9 cellular contexts compared by ENCODE assay signal in genomic region chr15:48855501-48856440, GRCh38. TPM values are rescaled to one million over a fixed set of nuclear protein-coding genes. Genes with fewer than 3 reads are reported as not detected.
A peak's percentile ranks its signal among the peaks of the same experiment; 100 is the strongest.
DNase-seq lines count a peak whose midpoint lies in the region; ATAC-seq and TF ChIP-seq lines count a peak whose summit lies in the region.
"Had no signal": no experiment of that assay in that cellular context is flagged by ENCODE, and none has a peak within 500 bp of the region (broad histone marks: within the 10 kb centered on the region; RNA-seq: fewer than 3 reads in every experiment).

No MANE protein-coding gene starts in this region.

- no peak overlapping the region for H2BK120ac ChIP-seq in trophoblast cell (ENCODE audit: insufficient read depth, low read length, poor library complexity)

- H3K27me3 Mint-ChIP-seq in activated CD4-positive, alpha-beta T cell treated with anti-CD3 and anti-CD28 coated beads, Interleukin-2, amount 10 ng/mL, durations not matched to agents 7 days and 5 days, result peaks cover 36% of the 10 kb centered on the region
- peaks cover 39% of the 10 kb centered on the region for H3K27me3 Mint-ChIP-seq in activated CD8-positive, alpha-beta T cell treated with anti-CD3 and anti-CD28 coated beads, Interleukin-2, amount 10 ng/mL, durations not matched to agents 7 days and 5 days (ENCODE audit: low read depth)

- peak in 1 of 11 experiments; percentile 32 for TF ChIP-seq CTCF in spleen (IDR thresholded peaks at IDR 0.05 in 8 of 11, conservative IDR thresholded peaks at IDR 0.05 in 3 of 11)

- H2BK12ac ChIP-seq in trophoblast cell (ENCODE audit: low read length), result no peak overlapping the region

- peaks cover 7% of the 10 kb centered on the region for H3K4me1 Mint-ChIP-seq in activated CD4-positive, alpha-beta T cell treated with anti-CD3 and anti-CD28 coated beads, Interleukin-2, amount 10 ng/mL, durations not matched to agents 7 days and 5 days
- peaks cover 8% of the 10 kb centered on the region for H3K4me1 Mint-ChIP-seq in activated CD8-positive, alpha-beta T cell treated with anti-CD3 and anti-CD28 coated beads, Interleukin-2, amount 10 ng/mL, durations not matched to agents 7 days and 5 days (ENCODE audit: low read depth)
- H3K4me1 Mint-ChIP-seq: memory B cell had no signal

- no peaks in the 10 kb centered on the region for H3K9me3 Mint-ChIP-seq in activated CD4-positive, alpha-beta T cell treated with anti-CD3 and anti-CD28 coated beads, Interleukin-2, amount 10 ng/mL, durations not matched to agents 7 days and 5 days
- H3K9me3 Mint-ChIP-seq in activated CD8-positive, alpha-beta T cell treated with anti-CD3 and anti-CD28 coated beads, Interleukin-2, amount 10 ng/mL, durations not matched to agents 7 days and 5 days (ENCODE audit: insufficient read depth), result no peaks in the 10 kb centered on the region

- no peak overlapping the region for H3K18ac ChIP-seq in trophoblast cell (ENCODE audit: low read length)

- DNase-seq in GM03348 (ENCODE audit: low spot score), result peak; percentile 39
- peak; percentile 32 for DNase-seq in NCI-H526 treated with DMSO at 0.1 percent for 48 hours (lab: John Stamatoyannopoulos, UW)
- DNase-seq in erythroblast (lab: John Stamatoyannopoulos, UW), result peak; percentile 24 to 46
- peak; percentile 42 to 77 for DNase-seq in trophoblast cell
- DNase-seq in activated CD4-positive, alpha-beta T cell treated with anti-CD3 and anti-CD28 coated beads, Interleukin-2, amount 10 ng/mL, durations not matched to agents 7 days and 5 days, result no peak
- no peak for DNase-seq in activated CD8-positive, alpha-beta T cell treated with anti-CD3 and anti-CD28 coated beads, Interleukin-2, amount 10 ng/mL, durations not matched to agents 7 days and 5 days
- no peak for DNase-seq in spleen

- H3K4me3 ChIP-seq in trophoblast cell (ENCODE audit: low read depth, low read length) (no peak overlapping the region), spleen (no peak overlapping the region)

- no peak overlapping the region for H2AFZ ChIP-seq in trophoblast cell (ENCODE audit: insufficient read depth, low read length, poor library complexity)

- no CpG with 5 or more reads among the region's 6 CpGs for WGBS in trophoblast cell (ENCODE audit: extremely low coverage, insufficient coverage, insufficient read length)
- 44 to 61% (median 48%) methylated on average over 6 of the region's 6 CpGs for WGBS in spleen, 5 donors

- no peak overlapping the region for H3K14ac ChIP-seq in trophoblast cell (ENCODE audit: low read length)

- intact Hi-C loops in spleen (cut with DNase I; ENCODE audit: low total_unique reads), result no loop called here

- TF ChIP-seq POLR2A in erythroblast (IDR thresholded peaks at IDR 0.05; ENCODE audit: low read length) (no peak), spleen (IDR thresholded peaks at IDR 0.05) (no peak)

- no peak overlapping the region for H4K91ac ChIP-seq in trophoblast cell (ENCODE audit: low read depth, low read length)

- no peak overlapping the region for H3K4me2 ChIP-seq in trophoblast cell (ENCODE audit: low read length)

- no peak overlapping the region for H3K4ac ChIP-seq in trophoblast cell (ENCODE audit: low read depth, low read length)

- no peak overlapping the region for H2AK5ac ChIP-seq in trophoblast cell (ENCODE audit: low read length)

- no peak overlapping the region for H4K12ac ChIP-seq in trophoblast cell (ENCODE audit: low read depth, low read length)

- CTCF ChIA-PET in activated CD4-positive, alpha-beta T cell treated with anti-CD3 and anti-CD28 coated beads, Interleukin-2, amount 10 ng/mL, durations not matched to agents 7 days and 5 days (lab: Charles Lee), result interaction anchor here (0.7 to 1.4 kb wide), 3 partner anchors 110 to 524 kb away, joined by 3 to 5 read pairs (median 4); no protein-coding TSS in a partner anchor
- CTCF ChIA-PET in activated CD8-positive, alpha-beta T cell treated with anti-CD3 and anti-CD28 coated beads, Interleukin-2, amount 10 ng/mL, durations not matched to agents 7 days and 5 days (lab: Charles Lee), result interaction anchor here (1.2 kb wide), 1 partner anchor 290 kb away, joined by 3 read pairs; no protein-coding TSS in a partner anchor

- H3K9ac ChIP-seq in trophoblast cell (ENCODE audit: low read length), result no peak overlapping the region

- no peaks in the 10 kb centered on the region for H3K79me2 ChIP-seq in trophoblast cell (ENCODE audit: control insufficient read depth, insufficient read depth, low read length, poor library complexity)

- no peak for ATAC-seq in HG02623 (IDR thresholded peaks at IDR 0.05; ENCODE audit: unreplicated experiment)
- no peak for ATAC-seq in activated CD8-positive, alpha-beta T cell treated with anti-CD3 and anti-CD28 coated beads, Interleukin-2, amount 10 ng/mL, durations not matched to agents 7 days and 5 days

- POLR2A ChIA-PET in activated CD4-positive, alpha-beta T cell treated with anti-CD3 and anti-CD28 coated beads, Interleukin-2, amount 10 ng/mL, durations not matched to agents 7 days and 5 days (lab: Charles Lee), result no interaction called here
- POLR2A ChIA-PET in activated CD8-positive, alpha-beta T cell treated with anti-CD3 and anti-CD28 coated beads, Interleukin-2, amount 10 ng/mL, durations not matched to agents 7 days and 5 days (lab: Charles Lee), result no interaction called here

- H2BK5ac ChIP-seq in trophoblast cell (ENCODE audit: low read depth, low read length, poor library complexity), result no peak overlapping the region

- H3K4me1 ChIP-seq in trophoblast cell (ENCODE audit: control insufficient read depth in 1 of 2, insufficient read depth in 2 of 2, low read length in 2 of 2), result peaks cover 0 to 4% of the 10 kb centered on the region in 2 experiments
- no peaks in the 10 kb centered on the region for H3K4me1 ChIP-seq in spleen

- no peak overlapping the region for H4K8ac ChIP-seq in trophoblast cell (ENCODE audit: low read depth, low read length)

- no peaks in the 10 kb centered on the region for H3K79me1 ChIP-seq in trophoblast cell (ENCODE audit: low read length)

- H3K27me3 ChIP-seq in trophoblast cell (ENCODE audit: insufficient read depth, low read length) (no peaks in the 10 kb centered on the region), spleen (replicated peaks in 1 of 7) (no peaks in the 10 kb centered on the region)

- H3K9me3 ChIP-seq in trophoblast cell (ENCODE audit: insufficient read depth, low read depth, low read length) (no peaks in the 10 kb centered on the region), spleen (no peaks in the 10 kb centered on the region)

- H3K23ac ChIP-seq in trophoblast cell (ENCODE audit: low read length), result no peak overlapping the region

- no peak overlapping the region for H3K4me3 Mint-ChIP-seq in activated CD4-positive, alpha-beta T cell treated with anti-CD3 and anti-CD28 coated beads, Interleukin-2, amount 10 ng/mL, durations not matched to agents 7 days and 5 days
- no peak overlapping the region for H3K4me3 Mint-ChIP-seq in activated CD8-positive, alpha-beta T cell treated with anti-CD3 and anti-CD28 coated beads, Interleukin-2, amount 10 ng/mL, durations not matched to agents 7 days and 5 days
- H3K4me3 Mint-ChIP-seq: memory B cell had no signal

- H3K27ac ChIP-seq in trophoblast cell (ENCODE audit: low read depth, low read length) (no peak overlapping the region), spleen (no peak overlapping the region)

- no peaks in the 10 kb centered on the region for H3K36me3 ChIP-seq in trophoblast cell (ENCODE audit: control insufficient read depth in 1 of 2, insufficient read depth in 2 of 2, low read length in 2 of 2)
- no peaks in the 10 kb centered on the region for H3K36me3 ChIP-seq in spleen

- H3K27ac Mint-ChIP-seq in activated CD4-positive, alpha-beta T cell treated with anti-CD3 and anti-CD28 coated beads, Interleukin-2, amount 10 ng/mL, durations not matched to agents 7 days and 5 days, result no peak overlapping the region
- H3K27ac Mint-ChIP-seq in activated CD8-positive, alpha-beta T cell treated with anti-CD3 and anti-CD28 coated beads, Interleukin-2, amount 10 ng/mL, durations not matched to agents 7 days and 5 days, result no peak overlapping the region
- H3K27ac Mint-ChIP-seq: memory B cell had no signal

- no peaks in the 10 kb centered on the region for H3K36me3 Mint-ChIP-seq in activated CD4-positive, alpha-beta T cell treated with anti-CD3 and anti-CD28 coated beads, Interleukin-2, amount 10 ng/mL, durations not matched to agents 7 days and 5 days (ENCODE audit: low read depth)
- H3K36me3 Mint-ChIP-seq in activated CD8-positive, alpha-beta T cell treated with anti-CD3 and anti-CD28 coated beads, Interleukin-2, amount 10 ng/mL, durations not matched to agents 7 days and 5 days (ENCODE audit: low read depth), result no peaks in the 10 kb centered on the region
- H3K36me3 Mint-ChIP-seq: memory B cell had no signal

RNA-seq across cellular contexts. Expression of gene EID1, which starts 22.2 kb away (rescaled TPM):
- polyA plus RNA-seq in trophoblast cell (2013), result 78.6 and 80.1 TPM in 2 replicates
- 10 to 100 TPM; 83.8 to 84.0 TPM for total RNA-seq in activated CD4-positive, alpha-beta T cell treated with anti-CD3 and anti-CD28 coated beads, Interleukin-2, amount 10 ng/mL, durations not matched to agents 7 days and 5 days
- total RNA-seq in activated CD8-positive, alpha-beta T cell treated with anti-CD3 and anti-CD28 coated beads, Interleukin-2, amount 10 ng/mL, durations not matched to agents 7 days and 5 days, result 10 to 100 TPM; 85.3 to 89.5 TPM
- total RNA-seq in spleen, result 100 to 1,000 TPM in 4 of 7 donors, 10 to 100 TPM in 3; 68.4 to 171 (median 107) TPM
- 100 to 1,000 TPM; 107 to 132 (median 123) TPM for polyA plus RNA-seq in spleen

RNA-seq across cellular contexts. Expression of gene CEP152, which starts 44.9 kb away (rescaled TPM):
- 4.2 and 4.9 TPM in 2 replicates for polyA plus RNA-seq in trophoblast cell (2013)
- total RNA-seq in activated CD4-positive, alpha-beta T cell treated with anti-CD3 and anti-CD28 coated beads, Interleukin-2, amount 10 ng/mL, durations not matched to agents 7 days and 5 days, result 10 to 100 TPM; 36.2 to 38.0 TPM
- total RNA-seq in activated CD8-positive, alpha-beta T cell treated with anti-CD3 and anti-CD28 coated beads, Interleukin-2, amount 10 ng/mL, durations not matched to agents 7 days and 5 days, result 10 to 100 TPM; 39.6 to 40.0 TPM
- total RNA-seq in spleen, result 10 to 100 TPM in 2 of 7 donors, 1 to 10 TPM in 5; 6.5 to 15.1 (median 9.3) TPM
- 1 to 10 TPM; 1.2 to 1.5 (median 1.3) TPM for polyA plus RNA-seq in spleen

Comparison
In these comparisons a context has a peak if more than half of its experiments do, and no peak if none do; other contexts are left out.
1. DNase-seq: peak in GM03348 (single experiment), NCI-H526 treated with DMSO at 0.1 percent for 48 hours (single experiment), erythroblast (2 of 2) and trophoblast cell (2 of 2); none in activated CD4-positive, alpha-beta T cell treated with anti-CD3 and anti-CD28 coated beads, Interleukin-2, amount 10 ng/mL, durations not matched to agents 7 days and 5 days (single experiment), activated CD8-positive, alpha-beta T cell treated with anti-CD3 and anti-CD28 coated beads, Interleukin-2, amount 10 ng/mL, durations not matched to agents 7 days and 5 days (single experiment) and spleen (single experiment).